In the genomic region with DNA sequence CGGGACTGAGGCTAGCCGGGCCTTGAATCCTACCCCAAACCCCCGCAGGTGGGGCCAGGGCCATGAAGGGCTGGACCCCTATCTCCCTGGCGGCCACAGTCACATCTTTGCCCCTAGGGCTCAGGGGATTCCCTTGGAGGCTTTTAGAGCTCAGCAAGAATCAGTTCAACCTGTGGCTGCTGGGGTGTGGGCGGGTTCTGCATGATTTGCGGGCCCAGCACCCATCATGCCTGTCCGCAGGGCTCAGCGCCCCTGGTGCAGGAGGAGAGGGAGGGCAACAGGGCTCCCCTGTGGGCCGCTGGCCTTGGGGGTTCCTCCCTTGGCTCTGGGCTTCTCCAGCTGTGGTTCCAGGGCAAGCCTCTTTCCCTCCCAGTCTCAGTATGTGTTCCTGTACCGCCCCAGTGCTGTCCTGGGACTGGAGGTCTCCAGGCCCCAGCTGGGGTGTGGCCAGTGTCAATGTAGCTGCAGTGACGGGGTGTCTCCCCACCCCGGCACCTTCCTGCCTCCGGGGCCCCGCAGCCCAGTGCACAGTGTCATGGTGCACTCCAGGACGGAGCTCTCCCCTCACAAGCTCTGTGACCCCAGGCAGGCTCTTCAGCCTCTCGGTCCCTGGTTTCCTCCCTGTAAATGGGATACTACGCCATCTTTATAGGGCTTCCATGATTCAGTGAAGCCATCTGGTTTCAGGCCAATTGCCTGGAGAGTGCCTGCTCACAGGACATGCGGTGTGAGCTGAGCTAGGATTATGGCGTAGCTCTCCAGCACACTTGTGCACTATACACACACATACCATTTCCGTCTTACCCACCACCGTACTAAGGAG, we compare ENCODE assay signal across 1 cellular context.
TF ChIP-seq lines count a peak whose summit lies in the region.

No MANE protein-coding gene starts in this region.

TF ChIP-seq in H1, 55 proteins besides CTCF, POLR2A, EP300 and RAD21:
- TF ChIP-seq PHF8 (conservative IDR thresholded peaks at IDR 0.05; ENCODE audit: low read depth, low read length): no peak
- TF ChIP-seq SRF (IDR thresholded peaks at IDR 0.05; ENCODE audit: low read depth, low read length): no peak
- no peak for TF ChIP-seq ASH2L (IDR thresholded peaks at IDR 0.05; ENCODE audit: low read length)
- TF ChIP-seq FOSL1 (IDR thresholded peaks at IDR 0.05; ENCODE audit: insufficient read depth, low read depth, low read length): no peak
- no peak for TF ChIP-seq HDAC6 (IDR thresholded peaks at IDR 0.05; ENCODE audit: low read depth, low read length)
- no peak for TF ChIP-seq CEBPB (IDR thresholded peaks at IDR 0.05; ENCODE audit: low read depth, low read length)
- TF ChIP-seq MAFK (IDR thresholded peaks at IDR 0.05; ENCODE audit: low read depth, low read length): no peak
- TF ChIP-seq SIX5 (IDR thresholded peaks at IDR 0.05; ENCODE audit: low read depth, low read length): no peak
- TF ChIP-seq ZNF274 (IDR thresholded peaks at IDR 0.05; ENCODE audit: borderline replicate concordance, extremely low read depth, low read length): no peak
- TF ChIP-seq, protein P1, sequence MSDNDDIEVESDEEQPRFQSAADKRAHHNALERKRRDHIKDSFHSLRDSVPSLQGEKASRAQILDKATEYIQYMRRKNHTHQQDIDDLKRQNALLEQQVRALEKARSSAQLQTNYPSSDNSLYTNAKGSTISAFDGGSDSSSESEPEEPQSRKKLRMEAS (IDR thresholded peaks at IDR 0.05): no peak
- no peak for TF ChIP-seq YY1 (IDR thresholded peaks at IDR 0.05; ENCODE audit: low read depth, low read length)
- TF ChIP-seq, protein P2, sequence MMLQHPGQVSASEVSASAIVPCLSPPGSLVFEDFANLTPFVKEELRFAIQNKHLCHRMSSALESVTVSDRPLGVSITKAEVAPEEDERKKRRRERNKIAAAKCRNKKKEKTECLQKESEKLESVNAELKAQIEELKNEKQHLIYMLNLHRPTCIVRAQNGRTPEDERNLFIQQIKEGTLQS (IDR thresholded peaks at IDR 0.05; ENCODE audit: insufficient read depth, low read depth, low read length): no peak
- TF ChIP-seq EGR1 (IDR thresholded peaks at IDR 0.05; ENCODE audit: borderline replicate concordance, low read depth, low read length): no peak
- no peak for TF ChIP-seq POU5F1 (IDR thresholded peaks at IDR 0.05; ENCODE audit: low read depth, low read length)
- no peak for TF ChIP-seq ATF2 (IDR thresholded peaks at IDR 0.05; ENCODE audit: low read length)
- TF ChIP-seq GABPA (IDR thresholded peaks at IDR 0.05; ENCODE audit: borderline replicate concordance, insufficient read depth, low read length): no peak
- TF ChIP-seq EZH2 (IDR thresholded peaks at IDR 0.05; ENCODE audit: low read depth, low read length, severe bottlenecking): no peak
- TF ChIP-seq TCF12 (IDR thresholded peaks at IDR 0.05; ENCODE audit: low read depth, low read length): no peak
- no peak for TF ChIP-seq CBX5 (IDR thresholded peaks at IDR 0.05; ENCODE audit: low read depth, low read length)
- TF ChIP-seq SP1 (IDR thresholded peaks at IDR 0.05; ENCODE audit: low read depth, low read length): no peak
TF ChIP-seq in H1: peak in this region for 0.
